In the genomic region with DNA sequence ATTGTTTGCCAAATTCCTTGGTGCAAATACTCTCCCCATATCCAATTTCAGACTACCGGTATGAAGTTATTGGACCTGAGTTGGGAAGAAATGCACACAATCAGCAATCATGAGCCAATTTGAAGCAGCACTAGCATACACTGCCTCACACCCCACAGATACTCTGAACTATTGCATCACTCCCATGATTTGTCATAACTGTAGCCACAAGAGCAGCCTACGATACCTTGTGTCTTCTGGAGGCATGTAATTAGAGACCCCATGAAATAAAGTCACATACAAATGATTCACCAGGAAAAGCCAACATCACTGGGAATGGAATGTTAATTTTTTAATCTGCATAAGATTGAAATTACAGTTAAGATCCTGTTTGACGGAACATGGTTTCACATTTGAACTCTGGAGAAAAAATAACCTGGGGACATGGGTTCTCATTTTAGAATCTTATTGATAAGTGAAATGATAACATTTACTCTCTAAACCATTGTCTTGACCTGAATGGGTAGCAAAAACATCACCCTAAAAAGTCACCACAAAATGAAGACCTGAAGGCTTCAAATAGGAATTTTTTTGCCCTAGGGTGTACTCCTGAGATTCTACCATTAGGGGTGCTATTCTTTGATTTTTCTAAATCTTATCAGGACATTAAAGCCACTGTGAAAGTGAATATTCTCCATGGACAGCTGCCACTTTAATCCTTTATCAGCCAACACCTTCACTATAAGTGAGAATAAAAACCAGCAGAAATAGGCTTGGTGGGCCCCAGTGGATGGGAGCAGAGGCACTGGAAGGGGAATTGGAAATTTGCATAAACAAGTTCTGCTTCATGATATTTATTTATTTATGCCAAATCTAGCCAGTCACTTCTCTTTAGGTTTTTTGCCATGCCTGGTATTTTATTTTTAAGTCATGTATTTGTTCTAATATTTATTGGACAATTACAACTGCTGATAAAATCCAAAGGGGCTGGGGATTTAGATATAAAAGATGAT, we compare ENCODE assay signal across 1 cellular context.
TF ChIP-seq lines count a peak whose summit lies in the region.

No MANE protein-coding gene starts in this region.

TF ChIP-seq in GM12878, 131 proteins besides CTCF, POLR2A, EP300 and RAD21 (continued from another document and continues in another):
- TF ChIP-seq, protein P1, sequence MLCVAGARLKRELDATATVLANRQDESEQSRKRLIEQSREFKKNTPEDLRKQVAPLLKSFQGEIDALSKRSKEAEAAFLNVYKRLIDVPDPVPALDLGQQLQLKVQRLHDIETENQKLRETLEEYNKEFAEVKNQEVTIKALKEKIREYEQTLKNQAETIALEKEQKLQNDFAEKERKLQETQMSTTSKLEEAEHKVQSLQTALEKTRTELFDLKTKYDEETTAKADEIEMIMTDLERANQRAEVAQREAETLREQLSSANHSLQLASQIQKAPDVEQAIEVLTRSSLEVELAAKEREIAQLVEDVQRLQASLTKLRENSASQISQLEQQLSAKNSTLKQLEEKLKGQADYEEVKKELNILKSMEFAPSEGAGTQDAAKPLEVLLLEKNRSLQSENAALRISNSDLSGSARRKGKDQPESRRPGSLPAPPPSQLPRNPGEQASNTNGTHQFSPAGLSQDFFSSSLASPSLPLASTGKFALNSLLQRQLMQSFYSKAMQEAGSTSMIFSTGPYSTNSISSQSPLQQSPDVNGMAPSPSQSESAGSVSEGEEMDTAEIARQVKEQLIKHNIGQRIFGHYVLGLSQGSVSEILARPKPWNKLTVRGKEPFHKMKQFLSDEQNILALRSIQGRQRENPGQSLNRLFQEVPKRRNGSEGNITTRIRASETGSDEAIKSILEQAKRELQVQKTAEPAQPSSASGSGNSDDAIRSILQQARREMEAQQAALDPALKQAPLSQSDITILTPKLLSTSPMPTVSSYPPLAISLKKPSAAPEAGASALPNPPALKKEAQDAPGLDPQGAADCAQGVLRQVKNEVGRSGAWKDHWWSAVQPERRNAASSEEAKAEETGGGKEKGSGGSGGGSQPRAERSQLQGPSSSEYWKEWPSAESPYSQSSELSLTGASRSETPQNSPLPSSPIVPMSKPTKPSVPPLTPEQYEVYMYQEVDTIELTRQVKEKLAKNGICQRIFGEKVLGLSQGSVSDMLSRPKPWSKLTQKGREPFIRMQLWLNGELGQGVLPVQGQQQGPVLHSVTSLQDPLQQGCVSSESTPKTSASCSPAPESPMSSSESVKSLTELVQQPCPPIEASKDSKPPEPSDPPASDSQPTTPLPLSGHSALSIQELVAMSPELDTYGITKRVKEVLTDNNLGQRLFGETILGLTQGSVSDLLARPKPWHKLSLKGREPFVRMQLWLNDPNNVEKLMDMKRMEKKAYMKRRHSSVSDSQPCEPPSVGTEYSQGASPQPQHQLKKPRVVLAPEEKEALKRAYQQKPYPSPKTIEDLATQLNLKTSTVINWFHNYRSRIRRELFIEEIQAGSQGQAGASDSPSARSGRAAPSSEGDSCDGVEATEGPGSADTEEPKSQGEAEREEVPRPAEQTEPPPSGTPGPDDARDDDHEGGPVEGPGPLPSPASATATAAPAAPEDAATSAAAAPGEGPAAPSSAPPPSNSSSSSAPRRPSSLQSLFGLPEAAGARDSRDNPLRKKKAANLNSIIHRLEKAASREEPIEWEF (IDR thresholded peaks at IDR 0.05; ENCODE audit: insufficient replicate concordance, low read depth, low read length), result peak; percentile 63
- TF ChIP-seq REST (IDR thresholded peaks at IDR 0.05; ENCODE audit: low read depth, low read length) (no peak), HDAC6 (IDR thresholded peaks at IDR 0.05; ENCODE audit: unreplicated experiment) (no peak), RFX5 (IDR thresholded peaks at IDR 0.05; ENCODE audit: low read depth, low read length) (no peak), MYC (IDR thresholded peaks at IDR 0.05; ENCODE audit: insufficient read depth, insufficient read length, insufficient replicate concordance, low read length, severe bottlenecking) (no peak), NKRF (conservative IDR thresholded peaks at IDR 0.05) (no peak; the same call in none of the 2 replicates), CHD2 (IDR thresholded peaks at IDR 0.05; ENCODE audit: borderline replicate concordance, low read depth, low read length) (0 out of 2 replicates have a peak, but pooled peaks have one; percentile 17), ZBED1 (IDR thresholded peaks at IDR 0.05; ENCODE audit: borderline replicate concordance) (peak; percentile 67; the same call in 1 of the 2 replicates), SMAD5 (IDR thresholded peaks at IDR 0.05; ENCODE audit: low read depth) (no peak), CBX5 (IDR thresholded peaks at IDR 0.05; ENCODE audit: low read depth) (0 out of 2 replicates have a peak, but pooled peaks have one; percentile 16), ZNF207 (IDR thresholded peaks at IDR 0.05; ENCODE audit: borderline replicate concordance) (no peak), HDAC2 (IDR thresholded peaks at IDR 0.05) (no peak), CEBPZ (IDR thresholded peaks at IDR 0.05; ENCODE audit: low read depth, low read length) (no peak), ZNF622 (IDR thresholded peaks at IDR 0.05) (no peak), FOS (IDR thresholded peaks at IDR 0.05; ENCODE audit: borderline replicate concordance, extremely low read depth, insufficient read length) (no peak), EGR1 (IDR thresholded peaks at IDR 0.05; ENCODE audit: borderline replicate concordance in 1 of 2, low read depth in 2 of 2, low read length in 2 of 2) (no peak), FOXM1 (IDR thresholded peaks at IDR 0.05; ENCODE audit: low read depth, low read length) (peak; percentile 89), SMARCA5 (IDR thresholded peaks at IDR 0.05) (0 out of 2 replicates have a peak, but pooled peaks have one; percentile 24), GABPA (IDR thresholded peaks at IDR 0.05; ENCODE audit: low read depth) (0 out of 2 replicates have a peak, but pooled peaks have one; percentile 41), STAT1 (conservative IDR thresholded peaks at IDR 0.05) (no peak), ASH2L (IDR thresholded peaks at IDR 0.05; ENCODE audit: borderline replicate concordance, low read depth) (no peak), MXI1 (IDR thresholded peaks at IDR 0.05; ENCODE audit: low read depth, low read length) (no peak), DPF2 (IDR thresholded peaks at IDR 0.05) (peak; percentile 97)
- TF ChIP-seq, protein P2, sequence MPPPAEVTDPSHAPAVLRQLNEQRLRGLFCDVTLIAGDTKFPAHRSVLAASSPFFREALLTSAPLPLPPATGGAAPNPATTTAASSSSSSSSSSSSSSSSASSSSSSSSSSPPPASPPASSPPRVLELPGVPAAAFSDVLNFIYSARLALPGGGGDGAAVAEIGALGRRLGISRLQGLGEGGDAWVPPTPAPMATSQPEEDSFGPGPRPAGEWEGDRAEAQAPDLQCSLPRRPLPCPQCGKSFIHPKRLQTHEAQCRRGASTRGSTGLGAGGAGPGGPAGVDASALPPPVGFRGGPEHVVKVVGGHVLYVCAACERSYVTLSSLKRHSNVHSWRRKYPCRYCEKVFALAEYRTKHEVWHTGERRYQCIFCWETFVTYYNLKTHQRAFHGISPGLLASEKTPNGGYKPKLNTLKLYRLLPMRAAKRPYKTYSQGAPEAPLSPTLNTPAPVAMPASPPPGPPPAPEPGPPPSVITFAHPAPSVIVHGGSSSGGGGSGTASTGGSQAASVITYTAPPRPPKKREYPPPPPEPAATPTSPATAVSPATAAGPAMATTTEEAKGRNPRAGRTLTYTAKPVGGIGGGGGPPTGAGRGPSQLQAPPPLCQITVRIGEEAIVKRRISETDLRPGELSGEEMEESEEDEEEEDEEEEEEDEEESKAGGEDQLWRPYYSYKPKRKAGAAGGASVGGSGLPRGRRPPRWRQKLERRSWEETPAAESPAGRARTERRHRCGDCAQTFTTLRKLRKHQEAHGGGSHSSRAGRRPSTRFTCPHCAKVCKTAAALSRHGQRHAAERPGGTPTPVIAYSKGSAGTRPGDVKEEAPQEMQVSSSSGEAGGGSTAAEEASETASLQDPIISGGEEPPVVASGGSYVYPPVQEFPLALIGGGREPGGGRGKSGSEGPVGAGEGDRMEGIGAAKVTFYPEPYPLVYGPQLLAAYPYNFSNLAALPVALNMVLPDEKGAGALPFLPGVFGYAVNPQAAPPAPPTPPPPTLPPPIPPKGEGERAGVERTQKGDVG (CRISPR knock-in tag; IDR thresholded peaks at IDR 0.05), result no peak
- TF ChIP-seq, protein P3, sequence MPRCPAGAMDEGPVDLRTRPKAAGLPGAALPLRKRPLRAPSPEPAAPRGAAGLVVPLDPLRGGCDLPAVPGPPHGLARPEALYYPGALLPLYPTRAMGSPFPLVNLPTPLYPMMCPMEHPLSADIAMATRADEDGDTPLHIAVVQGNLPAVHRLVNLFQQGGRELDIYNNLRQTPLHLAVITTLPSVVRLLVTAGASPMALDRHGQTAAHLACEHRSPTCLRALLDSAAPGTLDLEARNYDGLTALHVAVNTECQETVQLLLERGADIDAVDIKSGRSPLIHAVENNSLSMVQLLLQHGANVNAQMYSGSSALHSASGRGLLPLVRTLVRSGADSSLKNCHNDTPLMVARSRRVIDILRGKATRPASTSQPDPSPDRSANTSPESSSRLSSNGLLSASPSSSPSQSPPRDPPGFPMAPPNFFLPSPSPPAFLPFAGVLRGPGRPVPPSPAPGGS (IDR thresholded peaks at IDR 0.05; ENCODE audit: borderline replicate concordance, insufficient read depth, low read depth, low read length, poor library complexity, severe bottlenecking), result peak; percentile 87
- TF ChIP-seq, protein P4, sequence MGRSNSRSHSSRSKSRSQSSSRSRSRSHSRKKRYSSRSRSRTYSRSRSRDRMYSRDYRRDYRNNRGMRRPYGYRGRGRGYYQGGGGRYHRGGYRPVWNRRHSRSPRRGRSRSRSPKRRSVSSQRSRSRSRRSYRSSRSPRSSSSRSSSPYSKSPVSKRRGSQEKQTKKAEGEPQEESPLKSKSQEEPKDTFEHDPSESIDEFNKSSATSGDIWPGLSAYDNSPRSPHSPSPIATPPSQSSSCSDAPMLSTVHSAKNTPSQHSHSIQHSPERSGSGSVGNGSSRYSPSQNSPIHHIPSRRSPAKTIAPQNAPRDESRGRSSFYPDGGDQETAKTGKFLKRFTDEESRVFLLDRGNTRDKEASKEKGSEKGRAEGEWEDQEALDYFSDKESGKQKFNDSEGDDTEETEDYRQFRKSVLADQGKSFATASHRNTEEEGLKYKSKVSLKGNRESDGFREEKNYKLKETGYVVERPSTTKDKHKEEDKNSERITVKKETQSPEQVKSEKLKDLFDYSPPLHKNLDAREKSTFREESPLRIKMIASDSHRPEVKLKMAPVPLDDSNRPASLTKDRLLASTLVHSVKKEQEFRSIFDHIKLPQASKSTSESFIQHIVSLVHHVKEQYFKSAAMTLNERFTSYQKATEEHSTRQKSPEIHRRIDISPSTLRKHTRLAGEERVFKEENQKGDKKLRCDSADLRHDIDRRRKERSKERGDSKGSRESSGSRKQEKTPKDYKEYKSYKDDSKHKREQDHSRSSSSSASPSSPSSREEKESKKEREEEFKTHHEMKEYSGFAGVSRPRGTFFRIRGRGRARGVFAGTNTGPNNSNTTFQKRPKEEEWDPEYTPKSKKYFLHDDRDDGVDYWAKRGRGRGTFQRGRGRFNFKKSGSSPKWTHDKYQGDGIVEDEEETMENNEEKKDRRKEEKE (IDR thresholded peaks at IDR 0.05), result no peak
